Comparison of ENCODE assay signal across 8 cellular contexts in genomic region chr9:132354645-132355355, GRCh38. TPM values are rescaled to one million over a fixed set of nuclear protein-coding genes. Genes with fewer than 3 reads are reported as not detected.
DNase-seq lines count a peak whose midpoint lies in the region; TF ChIP-seq lines count a peak whose summit lies in the region.

Gene SETX (minus strand): TSS chr9:132354986. CDS start chr9:132349428, 5,558 bp downstream.

- peaks cover 28% of the 10 kb centered on the region for H3K36me3 Mint-ChIP-seq in HFFc6 (ENCODE audit: low read depth)

- no peaks in the 10 kb centered on the region for H3K9me3 ChIP-seq in neuron (ENCODE audit: low read length)

- peak within 1 kb of the TSS; percentile 96 for H3K4me3 ChIP-seq in neuron (ENCODE audit: low read length)

- peaks cover 28% of the 10 kb centered on the region for H3K4me1 Mint-ChIP-seq in HFFc6 (ENCODE audit: low read depth)

- H3K4me3 Mint-ChIP-seq in HFFc6: peak within 1 kb of the TSS; percentile 97

- in situ Hi-C loops in SK-MEL-5 (cut with HindIII; ENCODE audit: low pct_unique_long_range_greater_than_20kb, low sequenced_read_pairs): no loop called here

- H3K9me3 Mint-ChIP-seq in HFFc6: no peaks in the 10 kb centered on the region

- H2AFZ ChIP-seq in neuron (ENCODE audit: low read depth, low read length): peak within 1 kb of the TSS; percentile 73

- peak; percentile 30; the same call in 1 of the 2 replicates for TF ChIP-seq CTCF in HFFc6 (IDR thresholded peaks at IDR 0.05)

- peaks cover 14% of the 10 kb centered on the region for H3K4me1 ChIP-seq in neuron (ENCODE audit: insufficient read depth, low read length)

- peaks cover 34% of the 10 kb centered on the region for H3K36me3 ChIP-seq in neuron (ENCODE audit: insufficient read depth, low read length)

- no peaks in the 10 kb centered on the region for H3K27me3 ChIP-seq in neuron (ENCODE audit: insufficient read depth, low read length)

- H3K27me3 Mint-ChIP-seq in HFFc6 (ENCODE audit: insufficient read depth): no peaks in the 10 kb centered on the region

- H3K27ac Mint-ChIP-seq in HFFc6: peak within 1 kb of the TSS; percentile 94

- DNase-seq in GM04504 (ENCODE audit: low read depth): peak; percentile 97
- DNase-seq in HFFc6: peak; percentile 92
- peak; percentile 97 for DNase-seq in NAMALWA (ENCODE audit: low spot score)
- peak; percentile 97 for DNase-seq in SK-MEL-5 (ENCODE audit: low read depth, low spot score)
- DNase-seq in activated naive CD4-positive, alpha-beta T cell treated with Interleukin-2 at 50 U/mL for 16 hours: peak; percentile 97
- peak; percentile 96 for DNase-seq in foreskin melanocyte
- peak; percentile 93 for DNase-seq in stromal cell of bone marrow (ENCODE audit: low read depth)

RNA-seq across cellular contexts. Expression of gene SETX, which starts in this region (rescaled TPM):
- total RNA-seq in HFFc6 (2021; fragmentation: NEBNext Ultra II Directional; extraction: Animal tissue kit (Norgen Biotek cat#: 25700)): 10 to 100 TPM; 14.9 to 18.7 (median 17.7) TPM
- 58.2 and 59.8 TPM in 2 replicates for total RNA-seq in SK-MEL-5 (2014; rRNA removed; shearing (Covaris generic))
- 15.0 and 21.2 TPM in 2 replicates for polyA plus RNA-seq in SK-MEL-5 (2015; cell fraction: cytosol; rRNA removed)
- polyA plus RNA-seq in SK-MEL-5 (2015; cell fraction: nucleus; rRNA removed): 34.3 and 39.1 TPM in 2 replicates

Comparison
In these comparisons a context has a peak if more than half of its experiments do, and no peak if none do; other contexts are left out.
1. Peak in every context shown above with its lines: DNase-seq and H3K4me3 ChIP-seq.